ENCODE assay signal across 26 cellular contexts in genomic region chr19:41687419-41687818, GRCh38. TPM values are rescaled to one million over a fixed set of nuclear protein-coding genes. Genes with fewer than 3 reads are reported as not detected.
A peak's percentile ranks its signal among the peaks of the same experiment; 100 is the strongest.
DNase-seq lines count a peak whose midpoint lies in the region; ATAC-seq and TF ChIP-seq lines count a peak whose summit lies in the region.
"Had no signal": no experiment of that assay in that cellular context is flagged by ENCODE, and none has a peak within 500 bp of the region (broad histone marks: within the 10 kb centered on the region; RNA-seq: fewer than 3 reads in every experiment).

No MANE protein-coding gene starts in this region.

- no peaks in the 10 kb centered on the region for H3K9me3 Mint-ChIP-seq in activated CD8-positive, alpha-beta memory T cell treated with anti-CD3 and anti-CD28 coated beads, Interleukin-2, amount 10 ng/mL, durations not matched to agents 7 days and 5 days (ENCODE audit: low read depth)

- H3K27me3 ChIP-seq in esophagus (ENCODE audit: control insufficient read depth in 1 of 2, insufficient read depth in 2 of 2, low read length in 2 of 2) (peaks cover 0 to 3% of the 10 kb centered on the region in 2 donors), mucosa of rectum (ENCODE audit: control insufficient read depth in 2 of 2, insufficient read depth in 2 of 2, low read length in 2 of 2) (peaks cover 0 to 2% of the 10 kb centered on the region in 2 donors), transverse colon (no peaks in the 10 kb centered on the region), testis (no peaks in the 10 kb centered on the region)
- H3K27me3 ChIP-seq: BLaER1 had no signal

- TF ChIP-seq POLR2A in transverse colon (IDR thresholded peaks at IDR 0.05) = no peak
- no peak for TF ChIP-seq POLR2A in testis (IDR thresholded peaks at IDR 0.05)

- H3K4me1 Mint-ChIP-seq in activated CD8-positive, alpha-beta memory T cell treated with anti-CD3 and anti-CD28 coated beads, Interleukin-2, amount 10 ng/mL, durations not matched to agents 7 days and 5 days = no peaks in the 10 kb centered on the region
- H3K4me1 Mint-ChIP-seq: CD8-positive, alpha-beta memory T cell had no signal

- H3K27ac Mint-ChIP-seq in activated CD8-positive, alpha-beta memory T cell treated with anti-CD3 and anti-CD28 coated beads, Interleukin-2, amount 10 ng/mL, durations not matched to agents 7 days and 5 days = no peak overlapping the region
- H3K27ac Mint-ChIP-seq: CD4-positive, alpha-beta memory T cell; CD4-positive, CD25-positive, alpha-beta regulatory T cell had no signal

- no peak overlapping the region for H3K4me3 Mint-ChIP-seq in activated CD8-positive, alpha-beta memory T cell treated with anti-CD3 and anti-CD28 coated beads, Interleukin-2, amount 10 ng/mL, durations not matched to agents 7 days and 5 days
- H3K4me3 Mint-ChIP-seq: CD14-positive monocyte; CD4-positive, alpha-beta memory T cell; CD8-positive, alpha-beta memory T cell had no signal

- peak overlapping the region; percentile 40 to 54 for H3K9ac ChIP-seq in mucosa of rectum (ENCODE audit: low read depth in 1 of 2, low read length in 2 of 2)

- no peaks in the 10 kb centered on the region for H3K36me3 Mint-ChIP-seq in activated CD8-positive, alpha-beta memory T cell treated with anti-CD3 and anti-CD28 coated beads, Interleukin-2, amount 10 ng/mL, durations not matched to agents 7 days and 5 days
- H3K36me3 Mint-ChIP-seq: CD14-positive monocyte; CD4-positive, alpha-beta memory T cell; CD4-positive, CD25-positive, alpha-beta regulatory T cell had no signal

- ATAC-seq in activated CD8-positive, alpha-beta memory T cell treated with anti-CD3 and anti-CD28 coated beads, Interleukin-2, amount 10 ng/mL, durations not matched to agents 7 days and 5 days = no peak
- ATAC-seq in HG03135 (IDR thresholded peaks at IDR 0.05; ENCODE audit: unreplicated experiment) = no peak

- H3K9me3 ChIP-seq in esophagus (ENCODE audit: control insufficient read depth in 2 of 2, insufficient read depth in 1 of 2, low read depth in 1 of 2, low read length in 1 of 2) = no peaks in the 10 kb centered on the region
- no peaks in the 10 kb centered on the region for H3K9me3 ChIP-seq in mucosa of rectum (ENCODE audit: control insufficient read depth in 2 of 2, low read length in 2 of 2)
- no peaks in the 10 kb centered on the region for H3K9me3 ChIP-seq in transverse colon
- no peaks in the 10 kb centered on the region for H3K9me3 ChIP-seq in testis
- H3K9me3 ChIP-seq: BE2C, BLaER1 had no signal

- in situ Hi-C loops in transverse colon (cut with MboI; ENCODE audit: low pct_ligation_motif_present in 1 of 4, low pct_unique_long_range_greater_than_20kb in 1 of 4, low sequenced_read_pairs in 3 of 4) = loop anchor here in 1 of 4 donors (10.0 kb wide), 1 partner anchor 137 kb away; no protein-coding TSS in a partner anchor

- DNase-seq in activated CD8-positive, alpha-beta memory T cell treated with anti-CD3 and anti-CD28 coated beads, Interleukin-2, amount 50 U/mL, for 48 hours = peak; percentile 22
- DNase-seq in activated CD8-positive, alpha-beta memory T cell treated with anti-CD3 and anti-CD28 coated beads, Interleukin-2, amount 10 ng/mL, durations not matched to agents 7 days and 5 days = no peak
- DNase-seq in transverse colon = no peak
- DNase-seq in testis = no peak
- DNase-seq in activated effector memory CD4-positive, alpha-beta T cell treated with anti-CD3 and anti-CD28 coated beads, Interleukin-2, amount 50 U/mL, for 16 hours = no peak
- DNase-seq: 8988T; ACHN; BE2C; C1 segment of cervical spinal cord; CD4-positive, alpha-beta memory T cell; CD4-positive, CD25-positive, alpha-beta regulatory T cell; CD8-positive, alpha-beta memory T cell; COR-L47; DMS 273 treated with DMSO at 0.1 percent for 48 hours; DMS153; DMS53; DMS79; DND-41; GF-D8 had no signal

- H3K27ac ChIP-seq in esophagus (ENCODE audit: low read depth in 2 of 2, low read length in 1 of 2) (no peak overlapping the region), mucosa of rectum (ENCODE audit: low read depth in 2 of 2, low read length in 2 of 2) (peak overlapping the region; percentile 76 to 84), transverse colon (peak overlapping the region in 3 of 4 donors; percentile 58 to 67 (median 60)), testis (no peak overlapping the region)
- H3K27ac ChIP-seq: BLaER1 had no signal

- H3K36me3 ChIP-seq in esophagus (ENCODE audit: control insufficient read depth in 2 of 2, insufficient read depth in 2 of 2, low read length in 1 of 2) (no peaks in the 10 kb centered on the region), mucosa of rectum (ENCODE audit: control insufficient read depth in 2 of 2, insufficient read depth in 2 of 2, low read length in 2 of 2) (peaks cover 0 to 2% of the 10 kb centered on the region in 2 donors), transverse colon (no peaks in the 10 kb centered on the region), testis (ENCODE audit: low read depth, missing control alignments) (no peaks in the 10 kb centered on the region)
- H3K36me3 ChIP-seq: BE2C, BLaER1 had no signal

- H3K27me3 Mint-ChIP-seq in activated CD8-positive, alpha-beta memory T cell treated with anti-CD3 and anti-CD28 coated beads, Interleukin-2, amount 10 ng/mL, durations not matched to agents 7 days and 5 days = peaks cover 33% of the 10 kb centered on the region

- CTCF ChIA-PET in activated CD8-positive, alpha-beta memory T cell treated with anti-CD3 and anti-CD28 coated beads, Interleukin-2, amount 10 ng/mL, durations not matched to agents 7 days and 5 days (lab: Charles Lee) = no interaction called here

- H3K4me3 ChIP-seq in esophagus (ENCODE audit: low read depth in 1 of 2, low read length in 2 of 2) = peak overlapping the region; percentile 1 to 18
- H3K4me3 ChIP-seq in mucosa of rectum (ENCODE audit: low read length in 2 of 2) = peak overlapping the region; percentile 54 to 70
- H3K4me3 ChIP-seq in transverse colon = peak overlapping the region in 1 of 4 donors; percentile 36
- H3K4me3 ChIP-seq in testis = no peak overlapping the region
- H3K4me3 ChIP-seq: BLaER1 had no signal

- WGBS in esophagus, 2 donors = 74 to 90% methylated on average over 3 of the region's 3 CpGs
- WGBS in transverse colon (ENCODE audit: low coverage in 1 of 2), 2 donors = 83% methylated on average over 3 of the region's 3 CpGs; no CpG with 5 or more reads in 1 of the 2 donors
- WGBS in testis, 2 donors = 80 to 81% methylated on average over 3 of the region's 3 CpGs

- TF ChIP-seq EP300 in transverse colon (IDR thresholded peaks at IDR 0.05; ENCODE audit: low read depth) = no peak

- TF ChIP-seq CTCF in transverse colon (IDR thresholded peaks at IDR 0.05) (no peak), testis (IDR thresholded peaks at IDR 0.05) (no peak)

- intact Hi-C loops in transverse colon (cut with DNase I; ENCODE audit: low total_unique reads) = no loop called here
- intact Hi-C loops in testis (cut with DNase I; ENCODE audit: low total_unique reads) = no loop called here

- H3K4me1 ChIP-seq in esophagus (ENCODE audit: control insufficient read depth in 2 of 2, insufficient read depth in 2 of 2, low read length in 1 of 2) (peaks cover 0 to 2% of the 10 kb centered on the region in 2 donors), mucosa of rectum (ENCODE audit: control insufficient read depth in 2 of 2, insufficient read depth in 2 of 2, low read length in 2 of 2) (peaks cover 4 to 9% of the 10 kb centered on the region in 2 donors), transverse colon (peaks cover 0 to 4% (median 0%) of the 10 kb centered on the region in 4 donors), testis (no peaks in the 10 kb centered on the region)
- H3K4me1 ChIP-seq: BE2C had no signal

RNA-seq across cellular contexts. Expression of gene CEACAM7, which starts 0.7 kb away (rescaled TPM):
- total RNA-seq in activated CD8-positive, alpha-beta memory T cell treated with anti-CD3 and anti-CD28 coated beads, Interleukin-2, amount 10 ng/mL, durations not matched to agents 7 days and 5 days = not detected
- polyA plus RNA-seq in esophagus = 10 to 100 TPM; 59.6 to 96.6 TPM
- total RNA-seq in transverse colon = 1,000 to 10,000 TPM in 3 of 4 donors, 10 to 100 TPM in 1; 26.3 to 2,498 (median 1,946) TPM
- total RNA-seq in testis = under 1 TPM; 0.19 to 0.39 TPM
- polyA plus RNA-seq in testis (ENCODE audit: insufficient read depth, low read depth, low replicate concordance) = not detected
- total RNA-seq: CD4-positive, alpha-beta memory T cell; CD4-positive, CD25-positive, alpha-beta regulatory T cell; CD8-positive, alpha-beta memory T cell; Daoy had no signal
- polyA plus RNA-seq: AG04450; CD14-positive monocyte; CD4-positive, alpha-beta memory T cell; CD4-positive, CD25-positive, alpha-beta regulatory T cell; CD8-positive, alpha-beta memory T cell had no signal

RNA-seq across cellular contexts. Expression of gene CEACAM5, which starts 21.0 kb away (rescaled TPM):
- not detected for total RNA-seq in activated CD8-positive, alpha-beta memory T cell treated with anti-CD3 and anti-CD28 coated beads, Interleukin-2, amount 10 ng/mL, durations not matched to agents 7 days and 5 days
- polyA plus RNA-seq in esophagus (100 to 1,000 TPM; 148 to 172 TPM), testis (ENCODE audit: insufficient read depth, low read depth, low replicate concordance) (0.33 TPM)
- total RNA-seq in transverse colon (1,000 to 10,000 TPM in 3 of 4 donors, 10 to 100 TPM in 1; 95.5 to 1,964 (median 1,677) TPM), testis (under 1 TPM; 0.24 to 0.50 TPM)
- total RNA-seq: CD4-positive, alpha-beta memory T cell; CD4-positive, CD25-positive, alpha-beta regulatory T cell; CD8-positive, alpha-beta memory T cell; Daoy had no signal
- polyA plus RNA-seq: AG04450; CD14-positive monocyte; CD4-positive, alpha-beta memory T cell; CD4-positive, CD25-positive, alpha-beta regulatory T cell; CD8-positive, alpha-beta memory T cell had no signal

Comparison
In these comparisons a context has a peak if more than half of its experiments do, and no peak if none do; other contexts are left out.
1. H3K27ac ChIP-seq: peak in mucosa of rectum (2 of 2) and transverse colon (3 of 4); none in esophagus (0 of 2) and testis (0 of 2).
2. H3K4me3 ChIP-seq: peak in esophagus (2 of 2) and mucosa of rectum (2 of 2); none in testis (0 of 2).
3. RNA of gene CEACAM7, which starts 0.7 kb away (total RNA-seq): 26.3 to 2,498 TPM in transverse colon; 0.19 to 0.39 TPM in testis and not detected in activated CD8-positive, alpha-beta memory T cell treated with anti-CD3 and anti-CD28 coated beads, Interleukin-2, amount 10 ng/mL, durations not matched to agents 7 days and 5 days; every median in the first group is over 10 times any median in the second.
4. RNA of gene CEACAM5, which starts 21.0 kb away (total RNA-seq): 95.5 to 1,964 TPM in transverse colon; 0.24 to 0.50 TPM in testis and not detected in activated CD8-positive, alpha-beta memory T cell treated with anti-CD3 and anti-CD28 coated beads, Interleukin-2, amount 10 ng/mL, durations not matched to agents 7 days and 5 days; every median in the first group is over 10 times any median in the second.